In genomic region chr1:57033222-57034019, GRCh38 we compare ENCODE assay signal across 1 cellular context.
TF ChIP-seq lines count a peak whose summit lies in the region.

No MANE protein-coding gene starts in this region.

TF ChIP-seq in GM23338, 12 proteins besides CTCF, POLR2A, EP300 and RAD21 (continued from another document):
- TF ChIP-seq ZNF462 (CRISPR knock-in tag; IDR thresholded peaks at IDR 0.05) (no peak), EZH2 (IDR thresholded peaks at IDR 0.05; ENCODE audit: low read depth, unreplicated experiment) (no peak), ZNF114 (CRISPR knock-in tag; IDR thresholded peaks at IDR 0.05) (no peak)
